34 cellular contexts compared by ENCODE assay signal in genomic region chr3:142709207-142709606, GRCh38.
"Had no signal": no experiment of that assay in that cellular context is flagged by ENCODE, and none has a peak within 500 bp of the region (broad histone marks: within the 10 kb centered on the region; RNA-seq: fewer than 3 reads in every experiment).

No MANE protein-coding gene starts in this region.

- H3K9me3 ChIP-seq: MG63 had no signal

- H3K4me2 ChIP-seq: KMS-11 had no signal

- H3K9ac ChIP-seq: KMS-11 had no signal

- H3K27ac ChIP-seq: KMS-11 had no signal

- DNase-seq: Karpas-422, Kasumi-1, KG1, MG63, MM.1S, MV-4-11, NCI-H1048, NCI-H1092, NCI-H1092 treated with DMSO at 0.1 percent for 48 hours, NCI-H1105, NCI-H1105 treated with DMSO at 0.1 percent for 48 hours, NCI-H1417, NCI-H1417 treated with DMSO at 0.1 percent for 48 hours, NCI-H1436, NCI-H1436 treated with DMSO at 0.1 percent for 48 hours, NCI-H146, NCI-H1694, NCI-H1694 treated with DMSO at 0.1 percent for 48 hours, NCI-H187, NCI-H187 treated with DMSO at 0.1 percent for 48 hours, NCI-H1930, NCI-H2029, NCI-H2029 treated with DMSO at 0.1 percent for 48 hours, NCI-H2081, NCI-H2081 treated with DMSO at 0.1 percent for 48 hours, NCI-H2107, NCI-H2171, NCI-H2171 treated with DMSO at 0.1 percent for 48 hours, NCI-H2227 treated with DMSO at 0.1 percent for 48 hours, NCI-H226, NCI-H345, NCI-H446, NCI-H446 treated with DMSO at 0.1 percent for 48 hours had no signal

- H3K4me3 ChIP-seq: MG63 had no signal

- H3K36me3 ChIP-seq: MG63 had no signal
